Comparison of ENCODE assay signal across 17 cellular contexts in the genomic region with DNA sequence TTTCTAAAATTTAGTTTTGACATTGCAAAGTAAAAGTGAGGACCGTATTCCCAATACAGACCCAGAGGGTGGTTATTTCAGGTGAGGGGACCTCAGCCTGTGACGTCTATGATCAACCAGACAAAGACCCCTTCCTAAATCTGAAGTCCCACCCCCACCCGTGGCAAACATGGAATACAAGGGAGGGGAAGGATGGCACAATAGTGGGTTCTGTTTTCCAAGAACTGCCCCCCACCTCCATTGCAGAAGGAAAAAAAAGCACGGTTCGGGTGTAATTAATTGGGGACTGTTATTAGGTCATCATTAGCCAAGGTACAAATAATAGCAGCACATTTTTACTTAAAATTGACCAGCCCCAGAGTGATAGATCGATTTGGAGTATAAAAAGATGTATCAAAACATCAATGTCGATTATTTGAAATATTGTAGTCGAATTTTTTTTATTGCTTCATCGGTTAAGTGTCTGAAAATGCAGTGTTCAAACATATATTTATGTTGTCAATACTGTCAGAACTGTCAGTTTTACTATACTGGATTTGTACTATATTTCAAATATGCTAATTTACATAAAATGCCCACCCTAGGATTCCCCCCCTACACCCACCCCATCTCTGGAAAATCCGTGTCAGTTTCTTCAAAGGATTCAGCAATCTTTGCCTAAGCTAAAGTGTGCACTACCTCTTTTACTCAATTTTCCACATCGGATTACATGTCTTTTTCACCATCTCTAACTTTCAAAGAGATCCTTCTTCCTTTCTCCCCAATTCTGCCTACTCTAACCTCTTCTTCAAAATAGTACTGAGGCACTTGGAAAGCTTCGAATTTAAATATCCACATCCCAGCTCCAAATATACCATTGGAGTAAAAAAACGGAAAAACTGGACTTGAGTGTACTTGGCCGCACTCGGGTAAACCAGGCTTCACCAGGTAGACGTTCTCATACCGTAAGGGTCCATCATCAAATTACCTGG. TPM values are rescaled to one million over a fixed set of nuclear protein-coding genes. Genes with fewer than 3 reads are reported as not detected.
A peak's percentile ranks its signal among the peaks of the same experiment; 100 is the strongest.
DNase-seq lines count a peak whose midpoint lies in the region; ATAC-seq and TF ChIP-seq lines count a peak whose summit lies in the region.
"Had no signal": no experiment of that assay in that cellular context is flagged by ENCODE, and none has a peak within 500 bp of the region (broad histone marks: within the 10 kb centered on the region; RNA-seq: fewer than 3 reads in every experiment).

No MANE protein-coding gene starts in this region.

- no peaks in the 10 kb centered on the region for H4K20me1 ChIP-seq in PC-3 (ENCODE audit: low read length)

- in situ Hi-C loops in transverse colon (cut with MboI; ENCODE audit: low pct_ligation_motif_present in 1 of 4, low pct_unique_long_range_greater_than_20kb in 1 of 4, low sequenced_read_pairs in 3 of 4), result loop anchor here (10.0 to 25.0 kb wide), 3 partner anchors 221 to 1596 kb away; no protein-coding TSS in a partner anchor

- H3K9ac ChIP-seq in endodermal cell (ENCODE audit: extremely low read depth, low read length, poor library complexity, severe bottlenecking) (no peak overlapping the region), muscle layer of colon (ENCODE audit: low read length) (peak overlapping the region; percentile 88), PC-3 (ENCODE audit: low read length) (no peak overlapping the region)

- H3K4me1 Mint-ChIP-seq in MCF 10A (ENCODE audit: insufficient read depth, unreplicated experiment), result no peaks in the 10 kb centered on the region
- H3K4me1 Mint-ChIP-seq in endodermal cell, result peaks cover 62% of the 10 kb centered on the region
- H3K4me1 Mint-ChIP-seq: natural killer cell had no signal

- H3K36me3 ChIP-seq in breast epithelium, result no peaks in the 10 kb centered on the region
- H3K36me3 ChIP-seq in endodermal cell (ENCODE audit: control insufficient read depth, insufficient read depth, low read length), result no peaks in the 10 kb centered on the region
- no peaks in the 10 kb centered on the region for H3K36me3 ChIP-seq in muscle layer of colon (ENCODE audit: insufficient read depth, low read length)
- no peaks in the 10 kb centered on the region for H3K36me3 ChIP-seq in transverse colon
- no peaks in the 10 kb centered on the region for H3K36me3 ChIP-seq in PC-3 (ENCODE audit: low read depth, low read length)
- H3K36me3 ChIP-seq: colonic mucosa had no signal

- H3K9me2 ChIP-seq in PC-3 (replicated peaks; ENCODE audit: low read length), result no peaks in the 10 kb centered on the region

- TF ChIP-seq CTCF in breast epithelium (IDR thresholded peaks at IDR 0.05) (no peak), MCF 10A (IDR thresholded peaks at IDR 0.05; ENCODE audit: unreplicated experiment) (no peak), endodermal cell (conservative IDR thresholded peaks at IDR 0.05) (no peak), transverse colon (IDR thresholded peaks at IDR 0.05) (no peak), PC-3 (conservative IDR thresholded peaks at IDR 0.05; ENCODE audit: low read depth, low read length) (no peak)

- peak overlapping the region; percentile 10 to 34 (median 25) for H3K4me3 ChIP-seq in breast epithelium
- peak overlapping the region; percentile 72 for H3K4me3 ChIP-seq in endodermal cell (ENCODE audit: low read length)
- H3K4me3 ChIP-seq in muscle layer of colon (ENCODE audit: low read depth in 1 of 2, low read length in 2 of 2), result peak overlapping the region; percentile 6 to 69
- peak overlapping the region in 1 of 4 donors; percentile 12 for H3K4me3 ChIP-seq in transverse colon
- H3K4me3 ChIP-seq in PC-3 (ENCODE audit: low read length), result no peak overlapping the region
- H3K4me3 ChIP-seq: colonic mucosa had no signal

- H3K36me3 Mint-ChIP-seq in MCF 10A (ENCODE audit: insufficient read depth, unreplicated experiment) (no peaks in the 10 kb centered on the region), endodermal cell (ENCODE audit: low read depth) (no peaks in the 10 kb centered on the region)

- H3K4me1 ChIP-seq in breast epithelium, result no peaks in the 10 kb centered on the region
- peaks cover 4% of the 10 kb centered on the region for H3K4me1 ChIP-seq in endodermal cell (ENCODE audit: control insufficient read depth, insufficient read depth, low read length)
- peaks cover 20% of the 10 kb centered on the region for H3K4me1 ChIP-seq in muscle layer of colon (ENCODE audit: insufficient read depth, low read length)
- peaks cover 0 to 15% (median 2%) of the 10 kb centered on the region in 4 donors for H3K4me1 ChIP-seq in transverse colon
- 0 out of 2 replicates have a peak, but pooled peaks cover under 1% of the 10 kb centered on the region for H3K4me1 ChIP-seq in PC-3 (ENCODE audit: insufficient read depth, low read length)
- H3K4me1 ChIP-seq: colonic mucosa had no signal

- H3K27me3 ChIP-seq in breast epithelium (peaks cover 0 to 14% of the 10 kb centered on the region in 2 donors), endodermal cell (ENCODE audit: control insufficient read depth, insufficient read depth, low read length, poor library complexity, severe bottlenecking) (peaks cover 89% of the 10 kb centered on the region), muscle layer of colon (ENCODE audit: control insufficient read depth in 1 of 2, insufficient read depth in 2 of 2, low read length in 2 of 2) (no peaks in the 10 kb centered on the region), transverse colon (peaks cover 100% of the 10 kb centered on the region), PC-3 (ENCODE audit: low read length) (no peaks in the 10 kb centered on the region)

- ATAC-seq in HG02970 (IDR thresholded peaks at IDR 0.05; ENCODE audit: low FRiP score, unreplicated experiment) (no peak), PC-3 (no peak)
- ATAC-seq: activated naive CD8-positive, alpha-beta T cell treated with anti-CD3 and anti-CD28 coated beads, Interleukin-2, amount 50 U/mL, for 24 hours; HepG2; natural killer cell had no signal

- DNase-seq in breast epithelium (ENCODE audit: low spot score in 2 of 2) (no peak), MCF 10A (ENCODE audit: unreplicated experiment) (no peak), endodermal cell (no peak), transverse colon (no peak), SHP77 treated with DMSO at 0.1 percent for 48 hours (lab: John Stamatoyannopoulos, UW) (no peak), PC-3 (no peak)
- DNase-seq: activated CD4-positive, alpha-beta T cell treated with anti-CD3 and anti-CD28 coated beads, Interleukin-2, amount 50 U/mL, for 48 hours; activated naive CD8-positive, alpha-beta T cell treated with anti-CD3 and anti-CD28 coated beads, Interleukin-2, amount 50 U/mL, for 24 hours; colonic mucosa; DMS79; natural killer cell; trophoblast cell had no signal

- no peak for TF ChIP-seq POLR2A in breast epithelium (IDR thresholded peaks at IDR 0.05)
- no peak for TF ChIP-seq POLR2A in transverse colon (IDR thresholded peaks at IDR 0.05)

- WGBS in endodermal cell (ENCODE audit: insufficient coverage in 1 of 2, insufficient read length in 1 of 2), 2 experiments, result 6 to 20% methylated on average over 11 to 14 of the region's 17 CpGs
- 37 to 48% methylated on average over 14 to 17 of the region's 17 CpGs for WGBS in transverse colon (ENCODE audit: low coverage in 1 of 2), 2 donors

- H3K79me2 ChIP-seq in PC-3 (ENCODE audit: low read length), result no peaks in the 10 kb centered on the region

- TF ChIP-seq EP300 in transverse colon (IDR thresholded peaks at IDR 0.05; ENCODE audit: low read depth), result no peak

- H3K27ac ChIP-seq in breast epithelium (peak overlapping the region; percentile 66 to 79), endodermal cell (ENCODE audit: low read depth, low read length) (no peak overlapping the region), muscle layer of colon (ENCODE audit: low read depth, low read length) (peak overlapping the region; percentile 97), transverse colon (peak overlapping the region; percentile 82 to 98 (median 90)), PC-3 (ENCODE audit: low read length) (no peak overlapping the region)
- H3K27ac ChIP-seq: C4-2B, epithelial cell of prostate had no signal

- H3K9me3 Mint-ChIP-seq in MCF 10A (ENCODE audit: unreplicated experiment) (no peaks in the 10 kb centered on the region), endodermal cell (no peaks in the 10 kb centered on the region)

- H2AFZ ChIP-seq in PC-3 (ENCODE audit: low read length), result no peak overlapping the region

- H3K4me2 ChIP-seq in PC-3 (ENCODE audit: low read length), result no peak overlapping the region

- H3K27me3 Mint-ChIP-seq in MCF 10A (ENCODE audit: insufficient read depth, unreplicated experiment), result no peaks in the 10 kb centered on the region
- peaks cover 93% of the 10 kb centered on the region for H3K27me3 Mint-ChIP-seq in endodermal cell (ENCODE audit: insufficient read depth)

- CTCF ChIA-PET in MCF 10A (lab: Yijun Ruan, JAX), result interaction anchor here (0.9 kb wide), 1 partner anchor 22 kb away, joined by 3 read pairs; no protein-coding TSS in a partner anchor
- CTCF ChIA-PET in PC-3 (lab: Charles Lee), result no interaction called here

- H3K4me3 Mint-ChIP-seq in MCF 10A (ENCODE audit: unreplicated experiment), result no peak overlapping the region
- peak overlapping the region; percentile 45 for H3K4me3 Mint-ChIP-seq in endodermal cell
- H3K4me3 Mint-ChIP-seq: activated naive CD8-positive, alpha-beta T cell treated with anti-CD3 and anti-CD28 coated beads, Interleukin-2, amount 50 U/mL, for 24 hours; natural killer cell had no signal

- intact Hi-C loops in breast epithelium (cut with DNase I; ENCODE audit: low total_unique reads), result loop anchor here (10.0 kb wide), 1 partner anchor 223 kb away; no protein-coding TSS in a partner anchor
- intact Hi-C loops in MCF 10A (cut with micrococcal nuclease), result no loop called here
- intact Hi-C loops in transverse colon (cut with DNase I; ENCODE audit: low total_unique reads), result loop anchor here (5.0 to 10.0 kb wide), 2 partner anchors 301 to 503 kb away; no protein-coding TSS in a partner anchor
- intact Hi-C loops in PC-3 (cut with micrococcal nuclease), result loop anchor here (10.0 kb wide), 1 partner anchor 603 kb away; no protein-coding TSS in a partner anchor

- POLR2A ChIA-PET in MCF 10A (lab: Yijun Ruan, JAX) (no interaction called here), PC-3 (lab: Charles Lee; ENCODE audit: unreplicated experiment) (interaction anchor here (0.6 kb wide), 1 partner anchor 144 kb away, joined by 18 read pairs; no protein-coding TSS in a partner anchor)

- H3F3A ChIP-seq in PC-3 (ENCODE audit: low read length, unreplicated experiment), result no peaks in the 10 kb centered on the region

- H3K9me3 ChIP-seq in breast epithelium (no peaks in the 10 kb centered on the region), endodermal cell (ENCODE audit: control insufficient read depth, low read length) (no peaks in the 10 kb centered on the region), muscle layer of colon (ENCODE audit: low read length) (no peaks in the 10 kb centered on the region), transverse colon (no peaks in the 10 kb centered on the region), PC-3 (ENCODE audit: low read length) (no peaks in the 10 kb centered on the region)
- H3K9me3 ChIP-seq: colonic mucosa had no signal

- no peak overlapping the region for H3K27ac Mint-ChIP-seq in MCF 10A (ENCODE audit: low read depth, unreplicated experiment)
- H3K27ac Mint-ChIP-seq in endodermal cell, result no peak overlapping the region
- H3K27ac Mint-ChIP-seq: activated naive CD8-positive, alpha-beta T cell treated with anti-CD3 and anti-CD28 coated beads, Interleukin-2, amount 50 U/mL, for 24 hours; natural killer cell had no signal

- BruUV-seq in MCF 10A (replicated peaks; lab: Mats Ljungman, UMichigan), result no TSS peak
- BruUV-seq in PC-3 (replicated peaks; lab: Mats Ljungman, UMichigan), result no TSS peak

RNA-seq across cellular contexts. Expression of gene MEIS2, which starts 7.7 kb away (rescaled TPM):
- total RNA-seq in breast epithelium (10 to 100 TPM; 18.2 to 55.8 (median 28.5) TPM), MCF 10A (2022) (6.9 and 10.3 TPM in 2 replicates), endodermal cell (1 to 10 TPM; 7.1 to 9.7 TPM), transverse colon (10 to 100 TPM; 16.5 to 43.4 (median 32.7) TPM), PC-3 (2014; rRNA removed) (10.0 and 17.5 TPM in 2 replicates)
- polyA plus RNA-seq in endodermal cell (2013, experiment 1 of 2), result 143 TPM
- polyA plus RNA-seq in endodermal cell (2013, experiment 2 of 2), result 119 TPM

Comparison
In these comparisons a context has a peak if more than half of its experiments do, and no peak if none do; other contexts are left out.
1. H3K27ac ChIP-seq: peak in breast epithelium (2 of 2), muscle layer of colon (single experiment) and transverse colon (4 of 4); none in endodermal cell (single experiment) and PC-3 (single experiment).